9 cellular contexts compared by ENCODE assay signal in genomic region chr3:113533534-113533892, GRCh38. TPM values are rescaled to one million over a fixed set of nuclear protein-coding genes. Genes with fewer than 3 reads are reported as not detected.
DNase-seq lines count a peak whose midpoint lies in the region; ATAC-seq and TF ChIP-seq lines count a peak whose summit lies in the region.
"Had no signal": no experiment of that assay in that cellular context is flagged by ENCODE, and none has a peak within 500 bp of the region (broad histone marks: within the 10 kb centered on the region; RNA-seq: fewer than 3 reads in every experiment).

No MANE protein-coding gene starts in this region.

- H3K9me2 ChIP-seq in DOHH2 (replicated peaks; ENCODE audit: control insufficient read depth, low read length): no peaks in the 10 kb centered on the region
- H3K9me2 ChIP-seq in OCI-LY7 (ENCODE audit: insufficient read depth, low read length): no peaks in the 10 kb centered on the region

- intact Hi-C loops in OCI-LY7 (cut with micrococcal nuclease; ENCODE audit: unreplicated experiment): loop anchor here (10.0 kb wide), 1 partner anchor 681 kb away; no protein-coding TSS in a partner anchor

- no peak overlapping the region for H3K27ac ChIP-seq in DOHH2 (ENCODE audit: low read depth, low read length)
- H3K27ac ChIP-seq in OCI-LY7 (ENCODE audit: low read depth, low read length, poor library complexity, severe bottlenecking): no peak overlapping the region
- H3K27ac ChIP-seq: KMS-11 had no signal

- H4K20me1 ChIP-seq in DOHH2 (ENCODE audit: control insufficient read depth, insufficient read depth, low read depth, low read length): no peaks in the 10 kb centered on the region
- H4K20me1 ChIP-seq in OCI-LY7 (ENCODE audit: insufficient read depth, low read length): no peaks in the 10 kb centered on the region

- H3K4me1 Mint-ChIP-seq in naive thymus-derived CD8-positive, alpha-beta T cell: peaks cover 30 to 63% (median 62%) of the 10 kb centered on the region in 4 donors

- no peaks in the 10 kb centered on the region for H3K36me3 ChIP-seq in DOHH2 (ENCODE audit: control insufficient read depth, low read length)
- H3K36me3 ChIP-seq in OCI-LY7 (ENCODE audit: insufficient read depth, low read length): no peaks in the 10 kb centered on the region

- peaks cover 22% of the 10 kb centered on the region for H3K4me1 ChIP-seq in DOHH2 (ENCODE audit: control insufficient read depth, low read length)
- peaks cover 22% of the 10 kb centered on the region for H3K4me1 ChIP-seq in OCI-LY7 (ENCODE audit: insufficient read depth, low read length, poor library complexity, severe bottlenecking)

- POLR2A ChIA-PET in OCI-LY7 (lab: Charles Lee): interaction anchor here (1.2 to 1.9 kb wide), 2 partner anchors 18 to 19 kb away, joined by 4 to 11 read pairs; partner anchors contain the start of gene SPICE1
- POLR2A ChIA-PET in naive thymus-derived CD8-positive, alpha-beta T cell (lab: Charles Lee): interaction anchor here (0.6 to 5.3 kb wide), 8 partner anchors 9 to 214 kb away, joined by 3 to 73 read pairs (median 4); partner anchors contain the start of genes ATP6V1A, NAA50, SPICE1 and USF3

- H3K4me2 ChIP-seq in DOHH2 (ENCODE audit: low read length): peak overlapping the region; percentile 88
- peak overlapping the region; percentile 87 for H3K4me2 ChIP-seq in OCI-LY7 (ENCODE audit: low read length)

- H3K27me3 ChIP-seq in DOHH2 (ENCODE audit: control insufficient read depth, low read length): peaks cover 59% of the 10 kb centered on the region

- peak; percentile 66 for DNase-seq in OCI-LY7 (ENCODE audit: low spot score)
- peak; percentile 27 for DNase-seq in cerebellum (ENCODE audit: low spot score)
- DNase-seq in naive thymus-derived CD8-positive, alpha-beta T cell: peak in 8 of 10 donors; percentile 33 to 72 (median 53)
- no peak for DNase-seq in HPDE6-E6E7 (ENCODE audit: extremely low spot score)
- DNase-seq in putamen (ENCODE audit: low spot score): no peak

- BruUV-seq in OCI-LY7 (replicated peaks; lab: Mats Ljungman, UMichigan): no TSS peak

- TF ChIP-seq CTCF in DOHH2 (IDR thresholded peaks at IDR 0.05; ENCODE audit: low read depth, low read length, poor library complexity, severe bottlenecking) (no peak), OCI-LY7 (conservative IDR thresholded peaks at IDR 0.05; ENCODE audit: low read length) (no peak)

- H3K36me3 Mint-ChIP-seq in naive thymus-derived CD8-positive, alpha-beta T cell: peaks cover 10 to 24% (median 15%) of the 10 kb centered on the region in 3 donors

- no peaks in the 10 kb centered on the region for H3K9me3 ChIP-seq in DOHH2 (ENCODE audit: control insufficient read depth, insufficient read depth, low read length)
- H3K9me3 ChIP-seq in OCI-LY7 (ENCODE audit: low read length): no peaks in the 10 kb centered on the region

- no peaks in the 10 kb centered on the region for H3F3A ChIP-seq in DOHH2 (ENCODE audit: control insufficient read depth, insufficient read depth)

- H3K79me2 ChIP-seq in DOHH2 (ENCODE audit: control insufficient read depth, low read length) (no peaks in the 10 kb centered on the region), OCI-LY7 (ENCODE audit: insufficient read depth, low read depth, low read length) (no peaks in the 10 kb centered on the region)

- peak overlapping the region; percentile 94 to 100 (median 97) for H3K4me3 Mint-ChIP-seq in naive thymus-derived CD8-positive, alpha-beta T cell

- no peaks in the 10 kb centered on the region for H3K27me3 Mint-ChIP-seq in naive thymus-derived CD8-positive, alpha-beta T cell

- ATAC-seq in GM21529 (IDR thresholded peaks at IDR 0.05; ENCODE audit: unreplicated experiment) (peak; percentile 36), HG03108 (IDR thresholded peaks at IDR 0.05; ENCODE audit: unreplicated experiment) (no peak)
- ATAC-seq in naive thymus-derived CD8-positive, alpha-beta T cell: peak; percentile 36 to 46

- H3K4me3 ChIP-seq in DOHH2 (ENCODE audit: low read length) (peak overlapping the region; percentile 73), OCI-LY7 (ENCODE audit: low read depth, low read length, poor library complexity, severe bottlenecking) (peak overlapping the region; percentile 74)

- CTCF ChIA-PET in OCI-LY7 (lab: Charles Lee; ENCODE audit: unreplicated experiment): interaction anchor here (1.3 kb wide), 1 partner anchor 19 kb away, joined by 5 read pairs; the partner anchor contains the start of gene SPICE1

- peak overlapping the region; percentile 96 to 100 (median 99) for H3K27ac Mint-ChIP-seq in naive thymus-derived CD8-positive, alpha-beta T cell

- H2AFZ ChIP-seq in OCI-LY7 (ENCODE audit: low read length): peak overlapping the region; percentile 96

- H3K9me3 Mint-ChIP-seq in naive thymus-derived CD8-positive, alpha-beta T cell: no peaks in the 10 kb centered on the region

RNA-seq across cellular contexts. Expression of gene SIDT1, which starts 1.2 kb away (rescaled TPM):
- 10.3 and 10.4 TPM in 2 replicates for total RNA-seq in OCI-LY7 (2014; rRNA removed; shearing (Covaris generic))
- total RNA-seq in OCI-LY7 (2022): 7.3 and 8.6 TPM in 2 replicates
- total RNA-seq in cerebellum: 37.4 TPM
- 10 to 100 TPM; 71.2 to 74.2 TPM for total RNA-seq in naive thymus-derived CD8-positive, alpha-beta T cell
- polyA plus RNA-seq in naive thymus-derived CD8-positive, alpha-beta T cell: 10 to 100 TPM; 14.1 to 22.8 (median 20.6) TPM

RNA-seq across cellular contexts. Expression of gene SPICE1, which starts 18.6 kb away (rescaled TPM):
- 14.7 and 16.5 TPM in 2 replicates for total RNA-seq in OCI-LY7 (2014; rRNA removed; shearing (Covaris generic))
- total RNA-seq in OCI-LY7 (2022): 21.5 and 21.9 TPM in 2 replicates
- 25.0 TPM for total RNA-seq in cerebellum
- total RNA-seq in naive thymus-derived CD8-positive, alpha-beta T cell: 10 to 100 TPM; 31.6 to 35.5 TPM
- polyA plus RNA-seq in naive thymus-derived CD8-positive, alpha-beta T cell: 1 to 10 TPM; 2.9 to 6.6 (median 3.2) TPM

Comparison
In these comparisons a context has a peak if more than half of its experiments do, and no peak if none do; other contexts are left out.
1. DNase-seq: peak in OCI-LY7 (single experiment), cerebellum (single experiment) and naive thymus-derived CD8-positive, alpha-beta T cell (8 of 10); none in HPDE6-E6E7 (single experiment) and putamen (single experiment).